8 cellular contexts compared by ENCODE assay signal in the genomic region with DNA sequence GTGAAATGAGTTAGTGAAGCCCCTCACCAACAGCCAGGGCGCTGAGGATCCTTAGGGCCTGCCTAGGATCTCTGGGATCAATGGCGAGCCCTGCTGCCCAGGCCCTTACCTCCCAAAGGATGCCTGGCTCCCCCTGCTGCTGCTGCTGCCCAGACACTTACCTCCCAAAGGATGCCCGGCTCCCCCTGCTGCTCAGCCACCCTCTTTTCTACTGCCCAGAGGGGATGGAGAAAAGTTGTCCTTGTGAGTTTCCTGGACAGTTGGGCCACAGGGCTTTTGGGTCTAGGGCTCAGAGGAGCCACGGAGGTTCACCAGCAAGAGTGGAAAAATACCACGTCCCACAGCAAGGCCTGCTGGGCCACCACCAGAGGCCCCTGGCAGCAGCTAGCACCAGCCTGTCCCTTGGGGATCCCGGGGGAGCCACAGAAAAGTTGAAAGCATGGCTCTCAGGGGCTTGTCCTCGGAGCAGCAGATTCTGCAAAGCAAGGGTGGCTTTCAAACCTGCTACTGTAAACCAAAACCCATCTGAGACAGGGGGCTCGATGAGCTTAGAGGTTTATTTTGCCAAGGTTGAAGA. TPM values are rescaled to one million over a fixed set of nuclear protein-coding genes. Genes with fewer than 3 reads are reported as not detected.
DNase-seq lines count a peak whose midpoint lies in the region; ATAC-seq and TF ChIP-seq lines count a peak whose summit lies in the region.

No MANE protein-coding gene starts in this region.

- H3K4me3 Mint-ChIP-seq in stimulated activated naive CD8-positive, alpha-beta T cell treated with anti-CD3 and anti-CD28 coated beads, Interleukin-15, amount 100 ng/mL, for 72 hours: no peak overlapping the region

- peak overlapping the region; percentile 61 to 67 for H3K27ac Mint-ChIP-seq in stimulated activated naive CD8-positive, alpha-beta T cell treated with anti-CD3 and anti-CD28 coated beads, Interleukin-15, amount 100 ng/mL, for 72 hours

- no peak overlapping the region for H3K4me3 ChIP-seq in cardiac fibroblast (replicated peaks in 1 of 2; ENCODE audit: low read depth in 2 of 2, low read length in 2 of 2)

- intact Hi-C loops in left colon (cut with DNase I, micrococcal nuclease): loop anchor here in 1 of 2 donors (5.0 to 10.0 kb wide), 3 partner anchors 55 to 567 kb away; no protein-coding TSS in a partner anchor

- H3K9me3 Mint-ChIP-seq in stimulated activated naive CD8-positive, alpha-beta T cell treated with anti-CD3 and anti-CD28 coated beads, Interleukin-15, amount 100 ng/mL, for 72 hours: no peaks in the 10 kb centered on the region

- peak; percentile 90 for TF ChIP-seq CTCF in cardiac fibroblast (IDR thresholded peaks at IDR 0.05; ENCODE audit: low read depth, low read length)

- H3K27me3 Mint-ChIP-seq in stimulated activated naive CD8-positive, alpha-beta T cell treated with anti-CD3 and anti-CD28 coated beads, Interleukin-15, amount 100 ng/mL, for 72 hours: no peaks in the 10 kb centered on the region

- peaks cover 28% of the 10 kb centered on the region for H3K4me1 Mint-ChIP-seq in stimulated activated naive CD8-positive, alpha-beta T cell treated with anti-CD3 and anti-CD28 coated beads, Interleukin-15, amount 100 ng/mL, for 72 hours

- DNase-seq in DMS 273 (lab: John Stamatoyannopoulos, UW; ENCODE audit: unreplicated experiment) (peak; percentile 39), DMS 273 treated with DMSO at 0.1 percent for 48 hours (lab: John Stamatoyannopoulos, UW) (no peak), cardiac fibroblast (ENCODE audit: low read depth in 2 of 2) (peak; percentile 82 to 85), left colon (peak; percentile 65 to 75)
- peak; percentile 21 to 42 for DNase-seq in stimulated activated naive CD8-positive, alpha-beta T cell treated with anti-CD3 and anti-CD28 coated beads, Interleukin-15, amount 100 ng/mL, for 72 hours

- ATAC-seq in HG02885 (IDR thresholded peaks at IDR 0.05; ENCODE audit: poor library complexity, unreplicated experiment) (peak; percentile 56), SK-N-SH treated with all-trans-retinoic acid at 6 μM for 48 hours (peak; percentile 95), left colon (peak; percentile 89), GM19397 (IDR thresholded peaks at IDR 0.05; ENCODE audit: unreplicated experiment) (no peak)
- ATAC-seq in stimulated activated naive CD8-positive, alpha-beta T cell treated with anti-CD3 and anti-CD28 coated beads, Interleukin-15, amount 100 ng/mL, for 72 hours: peak; percentile 71

TF ChIP-seq in SK-N-SH treated with all-trans-retinoic acid at 6 μM for 48 hours, 23 proteins besides CTCF, POLR2A, EP300 and RAD21:
- no peak for TF ChIP-seq GLIS3 (CRISPR knock-in tag; IDR thresholded peaks at IDR 0.05)
- TF ChIP-seq, protein P1, sequence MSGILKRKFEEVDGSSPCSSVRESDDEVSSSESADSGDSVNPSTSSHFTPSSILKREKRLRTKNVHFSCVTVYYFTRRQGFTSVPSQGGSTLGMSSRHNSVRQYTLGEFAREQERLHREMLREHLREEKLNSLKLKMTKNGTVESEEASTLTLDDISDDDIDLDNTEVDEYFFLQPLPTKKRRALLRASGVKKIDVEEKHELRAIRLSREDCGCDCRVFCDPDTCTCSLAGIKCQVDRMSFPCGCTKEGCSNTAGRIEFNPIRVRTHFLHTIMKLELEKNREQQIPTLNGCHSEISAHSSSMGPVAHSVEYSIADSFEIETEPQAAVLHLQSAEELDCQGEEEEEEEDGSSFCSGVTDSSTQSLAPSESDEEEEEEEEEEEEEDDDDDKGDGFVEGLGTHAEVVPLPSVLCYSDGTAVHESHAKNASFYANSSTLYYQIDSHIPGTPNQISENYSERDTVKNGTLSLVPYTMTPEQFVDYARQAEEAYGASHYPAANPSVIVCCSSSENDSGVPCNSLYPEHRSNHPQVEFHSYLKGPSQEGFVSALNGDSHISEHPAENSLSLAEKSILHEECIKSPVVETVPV (CRISPR knock-in tag; IDR thresholded peaks at IDR 0.05): no peak
- TF ChIP-seq ZNF8 (CRISPR knock-in tag; IDR thresholded peaks at IDR 0.05): no peak
- no peak for TF ChIP-seq TOX (CRISPR knock-in tag; IDR thresholded peaks at IDR 0.05; ENCODE audit: borderline replicate concordance)
- no peak for TF ChIP-seq RARB (CRISPR knock-in tag; IDR thresholded peaks at IDR 0.05)
- TF ChIP-seq ZC3H10 (CRISPR knock-in tag; IDR thresholded peaks at IDR 0.05): no peak
- no peak for TF ChIP-seq ZFP3 (CRISPR knock-in tag; IDR thresholded peaks at IDR 0.05)
- TF ChIP-seq, protein P2, sequence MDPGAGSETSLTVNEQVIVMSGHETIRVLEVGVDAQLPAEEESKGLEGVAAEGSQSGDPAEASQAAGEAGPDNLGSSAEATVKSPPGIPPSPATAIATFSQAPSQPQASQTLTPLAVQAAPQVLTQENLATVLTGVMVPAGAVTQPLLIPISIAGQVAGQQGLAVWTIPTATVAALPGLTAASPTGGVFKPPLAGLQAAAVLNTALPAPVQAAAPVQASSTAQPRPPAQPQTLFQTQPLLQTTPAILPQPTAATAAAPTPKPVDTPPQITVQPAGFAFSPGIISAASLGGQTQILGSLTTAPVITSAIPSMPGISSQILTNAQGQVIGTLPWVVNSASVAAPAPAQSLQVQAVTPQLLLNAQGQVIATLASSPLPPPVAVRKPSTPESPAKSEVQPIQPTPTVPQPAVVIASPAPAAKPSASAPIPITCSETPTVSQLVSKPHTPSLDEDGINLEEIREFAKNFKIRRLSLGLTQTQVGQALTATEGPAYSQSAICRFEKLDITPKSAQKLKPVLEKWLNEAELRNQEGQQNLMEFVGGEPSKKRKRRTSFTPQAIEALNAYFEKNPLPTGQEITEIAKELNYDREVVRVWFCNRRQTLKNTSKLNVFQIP (CRISPR knock-in tag; IDR thresholded peaks at IDR 0.05; ENCODE audit: borderline replicate concordance, low read depth): no peak
- no peak for TF ChIP-seq BACH2 (CRISPR knock-in tag; IDR thresholded peaks at IDR 0.05; ENCODE audit: borderline replicate concordance)
- no peak for TF ChIP-seq ZNF70 (CRISPR knock-in tag; IDR thresholded peaks at IDR 0.05)
- TF ChIP-seq, protein P3, sequence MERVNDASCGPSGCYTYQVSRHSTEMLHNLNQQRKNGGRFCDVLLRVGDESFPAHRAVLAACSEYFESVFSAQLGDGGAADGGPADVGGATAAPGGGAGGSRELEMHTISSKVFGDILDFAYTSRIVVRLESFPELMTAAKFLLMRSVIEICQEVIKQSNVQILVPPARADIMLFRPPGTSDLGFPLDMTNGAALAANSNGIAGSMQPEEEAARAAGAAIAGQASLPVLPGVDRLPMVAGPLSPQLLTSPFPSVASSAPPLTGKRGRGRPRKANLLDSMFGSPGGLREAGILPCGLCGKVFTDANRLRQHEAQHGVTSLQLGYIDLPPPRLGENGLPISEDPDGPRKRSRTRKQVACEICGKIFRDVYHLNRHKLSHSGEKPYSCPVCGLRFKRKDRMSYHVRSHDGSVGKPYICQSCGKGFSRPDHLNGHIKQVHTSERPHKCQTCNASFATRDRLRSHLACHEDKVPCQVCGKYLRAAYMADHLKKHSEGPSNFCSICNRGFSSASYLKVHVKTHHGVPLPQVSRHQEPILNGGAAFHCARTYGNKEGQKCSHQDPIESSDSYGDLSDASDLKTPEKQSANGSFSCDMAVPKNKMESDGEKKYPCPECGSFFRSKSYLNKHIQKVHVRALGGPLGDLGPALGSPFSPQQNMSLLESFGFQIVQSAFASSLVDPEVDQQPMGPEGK (CRISPR knock-in tag; IDR thresholded peaks at IDR 0.05; ENCODE audit: borderline replicate concordance): no peak
- TF ChIP-seq SNAI2 (CRISPR knock-in tag; IDR thresholded peaks at IDR 0.05): no peak
- no peak for TF ChIP-seq ZFP30 (CRISPR knock-in tag; IDR thresholded peaks at IDR 0.05)
- TF ChIP-seq ARNTL (CRISPR knock-in tag; IDR thresholded peaks at IDR 0.05; ENCODE audit: borderline replicate concordance, low read depth): no peak
- TF ChIP-seq, protein P4, sequence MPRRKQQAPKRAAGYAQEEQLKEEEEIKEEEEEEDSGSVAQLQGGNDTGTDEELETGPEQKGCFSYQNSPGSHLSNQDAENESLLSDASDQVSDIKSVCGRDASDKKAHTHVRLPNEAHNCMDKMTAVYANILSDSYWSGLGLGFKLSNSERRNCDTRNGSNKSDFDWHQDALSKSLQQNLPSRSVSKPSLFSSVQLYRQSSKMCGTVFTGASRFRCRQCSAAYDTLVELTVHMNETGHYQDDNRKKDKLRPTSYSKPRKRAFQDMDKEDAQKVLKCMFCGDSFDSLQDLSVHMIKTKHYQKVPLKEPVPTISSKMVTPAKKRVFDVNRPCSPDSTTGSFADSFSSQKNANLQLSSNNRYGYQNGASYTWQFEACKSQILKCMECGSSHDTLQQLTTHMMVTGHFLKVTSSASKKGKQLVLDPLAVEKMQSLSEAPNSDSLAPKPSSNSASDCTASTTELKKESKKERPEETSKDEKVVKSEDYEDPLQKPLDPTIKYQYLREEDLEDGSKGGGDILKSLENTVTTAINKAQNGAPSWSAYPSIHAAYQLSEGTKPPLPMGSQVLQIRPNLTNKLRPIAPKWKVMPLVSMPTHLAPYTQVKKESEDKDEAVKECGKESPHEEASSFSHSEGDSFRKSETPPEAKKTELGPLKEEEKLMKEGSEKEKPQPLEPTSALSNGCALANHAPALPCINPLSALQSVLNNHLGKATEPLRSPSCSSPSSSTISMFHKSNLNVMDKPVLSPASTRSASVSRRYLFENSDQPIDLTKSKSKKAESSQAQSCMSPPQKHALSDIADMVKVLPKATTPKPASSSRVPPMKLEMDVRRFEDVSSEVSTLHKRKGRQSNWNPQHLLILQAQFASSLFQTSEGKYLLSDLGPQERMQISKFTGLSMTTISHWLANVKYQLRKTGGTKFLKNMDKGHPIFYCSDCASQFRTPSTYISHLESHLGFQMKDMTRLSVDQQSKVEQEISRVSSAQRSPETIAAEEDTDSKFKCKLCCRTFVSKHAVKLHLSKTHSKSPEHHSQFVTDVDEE (CRISPR knock-in tag; IDR thresholded peaks at IDR 0.05): no peak
- TF ChIP-seq, protein P5, sequence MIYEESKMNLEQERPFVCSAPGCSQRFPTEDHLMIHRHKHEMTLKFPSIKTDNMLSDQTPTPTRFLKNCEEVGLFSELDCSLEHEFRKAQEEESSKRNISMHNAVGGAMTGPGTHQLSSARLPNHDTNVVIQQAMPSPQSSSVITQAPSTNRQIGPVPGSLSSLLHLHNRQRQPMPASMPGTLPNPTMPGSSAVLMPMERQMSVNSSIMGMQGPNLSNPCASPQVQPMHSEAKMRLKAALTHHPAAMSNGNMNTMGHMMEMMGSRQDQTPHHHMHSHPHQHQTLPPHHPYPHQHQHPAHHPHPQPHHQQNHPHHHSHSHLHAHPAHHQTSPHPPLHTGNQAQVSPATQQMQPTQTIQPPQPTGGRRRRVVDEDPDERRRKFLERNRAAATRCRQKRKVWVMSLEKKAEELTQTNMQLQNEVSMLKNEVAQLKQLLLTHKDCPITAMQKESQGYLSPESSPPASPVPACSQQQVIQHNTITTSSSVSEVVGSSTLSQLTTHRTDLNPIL (CRISPR knock-in tag; IDR thresholded peaks at IDR 0.05; ENCODE audit: low read depth): no peak
- TF ChIP-seq OSR1 (CRISPR knock-in tag; IDR thresholded peaks at IDR 0.05): no peak

RNA-seq across cellular contexts. Expression of a gene that starts 59.4 kb away (rescaled TPM):
- 1 to 10 TPM; 6.7 to 8.3 TPM for total RNA-seq in left colon
